ENCODE assay signal across 1 cellular context in genomic region chr1:51156752-51157151, GRCh38.
TF ChIP-seq lines count a peak whose summit lies in the region.

No MANE protein-coding gene starts in this region.

TF ChIP-seq in GM12878, 131 proteins besides CTCF, POLR2A, EP300 and RAD21 (continued from another document):
- no peak for TF ChIP-seq BCLAF1 (IDR thresholded peaks at IDR 0.05)
- TF ChIP-seq SREBF2 (IDR thresholded peaks at IDR 0.05; ENCODE audit: low read length): no peak
- TF ChIP-seq, protein P1, sequence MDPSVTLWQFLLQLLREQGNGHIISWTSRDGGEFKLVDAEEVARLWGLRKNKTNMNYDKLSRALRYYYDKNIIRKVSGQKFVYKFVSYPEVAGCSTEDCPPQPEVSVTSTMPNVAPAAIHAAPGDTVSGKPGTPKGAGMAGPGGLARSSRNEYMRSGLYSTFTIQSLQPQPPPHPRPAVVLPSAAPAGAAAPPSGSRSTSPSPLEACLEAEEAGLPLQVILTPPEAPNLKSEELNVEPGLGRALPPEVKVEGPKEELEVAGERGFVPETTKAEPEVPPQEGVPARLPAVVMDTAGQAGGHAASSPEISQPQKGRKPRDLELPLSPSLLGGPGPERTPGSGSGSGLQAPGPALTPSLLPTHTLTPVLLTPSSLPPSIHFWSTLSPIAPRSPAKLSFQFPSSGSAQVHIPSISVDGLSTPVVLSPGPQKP (IDR thresholded peaks at IDR 0.05; ENCODE audit: low read depth, low read length): no peak
- TF ChIP-seq TBL1XR1 (IDR thresholded peaks at IDR 0.05; ENCODE audit: low read depth, low read length): no peak
- TF ChIP-seq, protein P2, sequence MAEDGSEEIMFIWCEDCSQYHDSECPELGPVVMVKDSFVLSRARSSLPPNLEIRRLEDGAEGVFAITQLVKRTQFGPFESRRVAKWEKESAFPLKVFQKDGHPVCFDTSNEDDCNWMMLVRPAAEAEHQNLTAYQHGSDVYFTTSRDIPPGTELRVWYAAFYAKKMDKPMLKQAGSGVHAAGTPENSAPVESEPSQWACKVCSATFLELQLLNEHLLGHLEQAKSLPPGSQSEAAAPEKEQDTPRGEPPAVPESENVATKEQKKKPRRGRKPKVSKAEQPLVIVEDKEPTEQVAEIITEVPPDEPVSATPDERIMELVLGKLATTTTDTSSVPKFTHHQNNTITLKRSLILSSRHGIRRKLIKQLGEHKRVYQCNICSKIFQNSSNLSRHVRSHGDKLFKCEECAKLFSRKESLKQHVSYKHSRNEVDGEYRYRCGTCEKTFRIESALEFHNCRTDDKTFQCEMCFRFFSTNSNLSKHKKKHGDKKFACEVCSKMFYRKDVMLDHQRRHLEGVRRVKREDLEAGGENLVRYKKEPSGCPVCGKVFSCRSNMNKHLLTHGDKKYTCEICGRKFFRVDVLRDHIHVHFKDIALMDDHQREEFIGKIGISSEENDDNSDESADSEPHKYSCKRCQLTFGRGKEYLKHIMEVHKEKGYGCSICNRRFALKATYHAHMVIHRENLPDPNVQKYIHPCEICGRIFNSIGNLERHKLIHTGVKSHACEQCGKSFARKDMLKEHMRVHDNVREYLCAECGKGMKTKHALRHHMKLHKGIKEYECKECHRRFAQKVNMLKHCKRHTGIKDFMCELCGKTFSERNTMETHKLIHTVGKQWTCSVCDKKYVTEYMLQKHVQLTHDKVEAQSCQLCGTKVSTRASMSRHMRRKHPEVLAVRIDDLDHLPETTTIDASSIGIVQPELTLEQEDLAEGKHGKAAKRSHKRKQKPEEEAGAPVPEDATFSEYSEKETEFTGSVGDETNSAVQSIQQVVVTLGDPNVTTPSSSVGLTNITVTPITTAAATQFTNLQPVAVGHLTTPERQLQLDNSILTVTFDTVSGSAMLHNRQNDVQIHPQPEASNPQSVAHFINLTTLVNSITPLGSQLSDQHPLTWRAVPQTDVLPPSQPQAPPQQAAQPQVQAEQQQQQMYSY (CRISPR knock-in tag; IDR thresholded peaks at IDR 0.05): no peak
- no peak for TF ChIP-seq FOS (IDR thresholded peaks at IDR 0.05; ENCODE audit: borderline replicate concordance, extremely low read depth, insufficient read length)
- TF ChIP-seq MTA3 (IDR thresholded peaks at IDR 0.05; ENCODE audit: borderline replicate concordance, low read length): no peak
- TF ChIP-seq EZH2 (IDR thresholded peaks at IDR 0.05; ENCODE audit: borderline replicate concordance, control insufficient read depth, low read depth, low read length): no peak
- TF ChIP-seq ESRRA (IDR thresholded peaks at IDR 0.05; ENCODE audit: low read length): no peak
- TF ChIP-seq, protein P3, sequence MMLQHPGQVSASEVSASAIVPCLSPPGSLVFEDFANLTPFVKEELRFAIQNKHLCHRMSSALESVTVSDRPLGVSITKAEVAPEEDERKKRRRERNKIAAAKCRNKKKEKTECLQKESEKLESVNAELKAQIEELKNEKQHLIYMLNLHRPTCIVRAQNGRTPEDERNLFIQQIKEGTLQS (IDR thresholded peaks at IDR 0.05; ENCODE audit: borderline replicate concordance, extremely low read depth, low read depth, low read length): no peak
- TF ChIP-seq CREM (IDR thresholded peaks at IDR 0.05; ENCODE audit: low read depth): no peak
